In the genomic region with DNA sequence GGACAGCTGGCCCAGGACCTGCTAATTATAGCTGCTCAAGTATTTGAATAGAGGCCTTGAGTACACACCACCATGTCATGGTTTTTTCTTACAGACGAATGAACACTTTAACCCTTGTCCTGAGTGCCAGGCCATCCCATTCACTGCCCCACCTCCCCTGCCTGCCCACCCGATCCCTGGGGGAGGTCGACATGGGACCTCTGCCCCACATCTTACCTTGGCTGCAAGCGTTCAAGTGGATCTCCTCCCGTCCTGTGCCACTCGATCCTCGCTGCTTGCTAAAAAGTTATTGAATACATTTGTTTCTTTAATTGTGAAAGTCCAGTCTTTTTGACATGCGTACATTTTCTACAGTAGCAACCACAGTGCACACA, we compare ENCODE assay signal across 1 cellular context.
TF ChIP-seq lines count a peak whose summit lies in the region.

No MANE protein-coding gene starts in this region.

TF ChIP-seq in HepG2, 621 proteins besides CTCF, POLR2A, EP300 and RAD21 (continued from another document):
- TF ChIP-seq, protein P1, sequence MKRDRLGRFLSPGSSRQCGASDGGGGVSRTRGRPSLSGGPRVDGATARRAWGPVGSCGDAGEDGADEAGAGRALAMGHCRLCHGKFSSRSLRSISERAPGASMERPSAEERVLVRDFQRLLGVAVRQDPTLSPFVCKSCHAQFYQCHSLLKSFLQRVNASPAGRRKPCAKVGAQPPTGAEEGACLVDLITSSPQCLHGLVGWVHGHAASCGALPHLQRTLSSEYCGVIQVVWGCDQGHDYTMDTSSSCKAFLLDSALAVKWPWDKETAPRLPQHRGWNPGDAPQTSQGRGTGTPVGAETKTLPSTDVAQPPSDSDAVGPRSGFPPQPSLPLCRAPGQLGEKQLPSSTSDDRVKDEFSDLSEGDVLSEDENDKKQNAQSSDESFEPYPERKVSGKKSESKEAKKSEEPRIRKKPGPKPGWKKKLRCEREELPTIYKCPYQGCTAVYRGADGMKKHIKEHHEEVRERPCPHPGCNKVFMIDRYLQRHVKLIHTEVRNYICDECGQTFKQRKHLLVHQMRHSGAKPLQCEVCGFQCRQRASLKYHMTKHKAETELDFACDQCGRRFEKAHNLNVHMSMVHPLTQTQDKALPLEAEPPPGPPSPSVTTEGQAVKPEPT (CRISPR knock-in tag; IDR thresholded peaks at IDR 0.05; ENCODE audit: low read depth): no peak
- TF ChIP-seq MEF2D (CRISPR knock-in tag; IDR thresholded peaks at IDR 0.05) (peak; percentile 57; the same call in 1 of the 2 replicates), ZNF75D (CRISPR knock-in tag; IDR thresholded peaks at IDR 0.05; ENCODE audit: borderline replicate concordance) (no peak), ZNF766 (CRISPR knock-in tag; IDR thresholded peaks at IDR 0.05; ENCODE audit: borderline replicate concordance) (no peak), ETV6 (CRISPR knock-in tag; conservative IDR thresholded peaks at IDR 0.05) (no peak), JDP2 (CRISPR knock-in tag; IDR thresholded peaks at IDR 0.05; ENCODE audit: borderline replicate concordance) (no peak)
